In the genomic region with DNA sequence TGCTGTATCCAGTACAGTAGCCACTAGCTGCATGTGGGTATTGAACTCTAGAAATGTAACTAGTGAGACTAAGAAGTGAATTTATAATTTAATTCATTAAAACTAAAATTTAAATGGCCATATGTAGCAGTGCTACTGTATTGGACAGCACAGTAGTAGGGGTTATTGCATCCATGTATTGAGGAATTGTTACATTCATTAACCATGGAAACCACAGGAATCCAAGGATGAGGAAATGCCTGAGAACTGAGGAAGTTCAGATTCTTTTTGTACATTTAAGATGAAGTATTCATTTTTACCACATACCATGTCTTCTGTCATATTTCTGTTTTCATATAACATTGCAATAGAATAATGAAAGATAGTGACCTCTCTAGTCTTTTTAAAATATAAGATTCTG, we compare ENCODE assay signal across 8 cellular contexts. TPM values are rescaled to one million over a fixed set of nuclear protein-coding genes. Genes with fewer than 3 reads are reported as not detected.
DNase-seq lines count a peak whose midpoint lies in the region; ATAC-seq and TF ChIP-seq lines count a peak whose summit lies in the region.

No MANE protein-coding gene starts in this region.

- no peak overlapping the region for H2AFZ ChIP-seq in Loucy (ENCODE audit: low read length)

- peaks cover 10% of the 10 kb centered on the region for H3K4me1 Mint-ChIP-seq in Calu3 (ENCODE audit: low read depth, unreplicated experiment)
- peaks cover 31 to 74% (median 53%) of the 10 kb centered on the region in 3 donors for H3K4me1 Mint-ChIP-seq in naive B cell

- H3K4me2 ChIP-seq in Loucy (ENCODE audit: low read depth, low read length, poor library complexity, severe bottlenecking): peak overlapping the region; percentile 98

- peaks cover 87% of the 10 kb centered on the region for H3K79me2 ChIP-seq in Loucy (ENCODE audit: insufficient read depth, low read length)

- no peak for ATAC-seq in naive B cell (ENCODE audit: low read depth in 2 of 2)
- no peak for ATAC-seq in GM19467 (IDR thresholded peaks at IDR 0.05; ENCODE audit: unreplicated experiment)
- no peak for ATAC-seq in HG02885 (IDR thresholded peaks at IDR 0.05; ENCODE audit: poor library complexity, unreplicated experiment)
- ATAC-seq in HG03045 (IDR thresholded peaks at IDR 0.05; ENCODE audit: unreplicated experiment): no peak

- H3K36me3 Mint-ChIP-seq in Calu3 (ENCODE audit: insufficient read depth, unreplicated experiment) (peaks cover 43% of the 10 kb centered on the region), naive B cell (peaks cover 0 to 10% of the 10 kb centered on the region in 2 donors)

- intact Hi-C loops in Calu3 (cut with micrococcal nuclease; ENCODE audit: unreplicated experiment): loop anchor here (5.0 kb wide), 2 partner anchors 46 to 101 kb away; partner anchors contain the start of genes CCDC18 and TMED5

- H3K9me3 Mint-ChIP-seq in Calu3 (ENCODE audit: low read depth, unreplicated experiment): no peaks in the 10 kb centered on the region
- no peaks in the 10 kb centered on the region for H3K9me3 Mint-ChIP-seq in naive B cell

- DNase-seq in Calu3 (peak; percentile 4), brain microvascular endothelial cell (peak; percentile 64), naive B cell (no peak), right atrium auricular region (ENCODE audit: low spot score) (no peak)

- H3K27ac Mint-ChIP-seq in Calu3 (ENCODE audit: unreplicated experiment) (no peak overlapping the region), naive B cell (peak overlapping the region in 1 of 6 donors; percentile 47)

- TF ChIP-seq CTCF in Calu3 (IDR thresholded peaks at IDR 0.05; ENCODE audit: unreplicated experiment) (no peak), Loucy (conservative IDR thresholded peaks at IDR 0.05; ENCODE audit: low read length) (no peak), brain microvascular endothelial cell (IDR thresholded peaks at IDR 0.05; ENCODE audit: low read depth, low read length, missing control alignments) (no peak), right atrium auricular region (IDR thresholded peaks at IDR 0.05) (no peak)

- H3K9me3 ChIP-seq in Loucy (ENCODE audit: insufficient read depth, low read depth, low read length): no peaks in the 10 kb centered on the region
- peaks cover 0 to 11% of the 10 kb centered on the region in 2 donors for H3K9me3 ChIP-seq in right atrium auricular region

- H3F3A ChIP-seq in Loucy (ENCODE audit: low read depth): no peaks in the 10 kb centered on the region

- peak overlapping the region; percentile 96 for H3K4me3 ChIP-seq in Loucy (ENCODE audit: low read length, poor library complexity, severe bottlenecking)
- peak overlapping the region; percentile 91 for H3K4me3 ChIP-seq in brain microvascular endothelial cell (ENCODE audit: low read depth, low read length)
- H3K4me3 ChIP-seq in right atrium auricular region: no peak overlapping the region

- no TSS peak for BruUV-seq in Calu3 (replicated peaks; lab: Mats Ljungman, UMichigan)

- peaks cover 74% of the 10 kb centered on the region for H4K20me1 ChIP-seq in Loucy (ENCODE audit: insufficient read depth, low read length, poor library complexity, severe bottlenecking)

- H3K36me3 ChIP-seq in Loucy (ENCODE audit: insufficient read depth, low read length) (peaks cover 12% of the 10 kb centered on the region), brain microvascular endothelial cell (replicated peaks) (peaks cover 5% of the 10 kb centered on the region), right atrium auricular region (peaks cover 5% of the 10 kb centered on the region)

- no peaks in the 10 kb centered on the region for H3K27me3 ChIP-seq in Loucy (ENCODE audit: insufficient read depth, low read length, poor library complexity, severe bottlenecking)
- no peaks in the 10 kb centered on the region for H3K27me3 ChIP-seq in brain microvascular endothelial cell (replicated peaks)
- H3K27me3 ChIP-seq in right atrium auricular region: no peaks in the 10 kb centered on the region

- H3K27me3 Mint-ChIP-seq in Calu3 (ENCODE audit: unreplicated experiment) (no peaks in the 10 kb centered on the region), naive B cell (no peaks in the 10 kb centered on the region)

- H3K9me2 ChIP-seq in Loucy (replicated peaks; ENCODE audit: low read depth, low read length): no peaks in the 10 kb centered on the region

- H3K4me3 Mint-ChIP-seq in Calu3 (ENCODE audit: low read depth, unreplicated experiment) (peak overlapping the region; percentile 36), naive B cell (peak overlapping the region in 7 of 8 donors; percentile 6 to 99 (median 94))

- H3K4me1 ChIP-seq in Loucy (ENCODE audit: insufficient read depth, low read length, poor library complexity, severe bottlenecking) (peaks cover 55% of the 10 kb centered on the region), right atrium auricular region (peaks cover 0 to 24% of the 10 kb centered on the region in 2 donors)

- peak overlapping the region; percentile 96 for H3K9ac ChIP-seq in Loucy (ENCODE audit: low read depth, low read length, poor library complexity, severe bottlenecking)

- CTCF ChIA-PET in Calu3 (lab: Charles Lee): interaction anchor here (0.7 kb wide), 1 partner anchor 9 kb away, joined by 4 read pairs; no protein-coding TSS in a partner anchor

- peak overlapping the region; percentile 63 for H3K27ac ChIP-seq in brain microvascular endothelial cell
- H3K27ac ChIP-seq in right atrium auricular region: no peak overlapping the region

- in situ Hi-C loops in brain microvascular endothelial cell (cut with HindIII; ENCODE audit: low pct_ligation_motif_present, low sequenced_read_pairs): no loop called here

RNA-seq across cellular contexts. Expression of gene MTF2, which starts 2.6 kb away (rescaled TPM):
- total RNA-seq in Calu3 (2022): 46.6 and 47.1 TPM in 2 replicates
- polyA plus RNA-seq in naive B cell (ENCODE audit: low read depth in 6 of 6): 100 to 1,000 TPM in 3 of 6 donors, 10 to 100 TPM in 3; 83.6 to 146 (median 97.7) TPM
- total RNA-seq in right atrium auricular region: 1 to 10 TPM; 6.2 to 6.3 TPM

Comparison
In these comparisons a context has a peak if more than half of its experiments do, and no peak if none do; other contexts are left out.
1. DNase-seq: peak in Calu3 (single experiment) and brain microvascular endothelial cell (single experiment); none in naive B cell (single experiment) and right atrium auricular region (single experiment).
2. H3K4me3 ChIP-seq: peak in Loucy (single experiment) and brain microvascular endothelial cell (single experiment); none in right atrium auricular region (0 of 2).